ENCODE assay signal across 1 cellular context in the genomic region with DNA sequence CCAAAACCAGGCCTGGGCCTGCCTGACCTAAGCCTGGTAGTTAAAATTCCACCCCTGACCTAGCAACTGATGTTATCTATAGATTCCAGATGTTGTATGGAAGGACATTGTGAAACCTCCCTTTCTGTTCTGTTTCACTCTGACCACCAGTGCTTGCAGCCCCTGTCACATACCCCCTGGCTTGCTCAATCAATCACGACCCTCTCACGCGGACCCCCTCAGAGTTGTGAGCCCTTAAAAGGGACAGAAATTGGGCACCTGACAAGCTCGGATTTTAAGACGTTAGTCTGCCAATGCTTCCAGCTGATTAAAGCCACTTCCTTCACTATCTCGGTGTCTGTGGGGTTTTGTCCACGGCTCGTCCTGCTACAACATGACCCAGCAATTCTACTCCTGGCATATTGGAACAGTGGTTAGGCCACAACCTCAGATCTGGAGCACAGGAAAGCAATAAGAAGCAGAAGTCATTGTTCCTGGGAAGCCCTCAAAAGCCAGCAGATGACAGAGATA.
TF ChIP-seq lines count a peak whose summit lies in the region.

No MANE protein-coding gene starts in this region.

TF ChIP-seq in K562, 482 proteins besides CTCF, POLR2A, EP300 and RAD21 (continued from another document and continues in another):
- TF ChIP-seq, protein P1, sequence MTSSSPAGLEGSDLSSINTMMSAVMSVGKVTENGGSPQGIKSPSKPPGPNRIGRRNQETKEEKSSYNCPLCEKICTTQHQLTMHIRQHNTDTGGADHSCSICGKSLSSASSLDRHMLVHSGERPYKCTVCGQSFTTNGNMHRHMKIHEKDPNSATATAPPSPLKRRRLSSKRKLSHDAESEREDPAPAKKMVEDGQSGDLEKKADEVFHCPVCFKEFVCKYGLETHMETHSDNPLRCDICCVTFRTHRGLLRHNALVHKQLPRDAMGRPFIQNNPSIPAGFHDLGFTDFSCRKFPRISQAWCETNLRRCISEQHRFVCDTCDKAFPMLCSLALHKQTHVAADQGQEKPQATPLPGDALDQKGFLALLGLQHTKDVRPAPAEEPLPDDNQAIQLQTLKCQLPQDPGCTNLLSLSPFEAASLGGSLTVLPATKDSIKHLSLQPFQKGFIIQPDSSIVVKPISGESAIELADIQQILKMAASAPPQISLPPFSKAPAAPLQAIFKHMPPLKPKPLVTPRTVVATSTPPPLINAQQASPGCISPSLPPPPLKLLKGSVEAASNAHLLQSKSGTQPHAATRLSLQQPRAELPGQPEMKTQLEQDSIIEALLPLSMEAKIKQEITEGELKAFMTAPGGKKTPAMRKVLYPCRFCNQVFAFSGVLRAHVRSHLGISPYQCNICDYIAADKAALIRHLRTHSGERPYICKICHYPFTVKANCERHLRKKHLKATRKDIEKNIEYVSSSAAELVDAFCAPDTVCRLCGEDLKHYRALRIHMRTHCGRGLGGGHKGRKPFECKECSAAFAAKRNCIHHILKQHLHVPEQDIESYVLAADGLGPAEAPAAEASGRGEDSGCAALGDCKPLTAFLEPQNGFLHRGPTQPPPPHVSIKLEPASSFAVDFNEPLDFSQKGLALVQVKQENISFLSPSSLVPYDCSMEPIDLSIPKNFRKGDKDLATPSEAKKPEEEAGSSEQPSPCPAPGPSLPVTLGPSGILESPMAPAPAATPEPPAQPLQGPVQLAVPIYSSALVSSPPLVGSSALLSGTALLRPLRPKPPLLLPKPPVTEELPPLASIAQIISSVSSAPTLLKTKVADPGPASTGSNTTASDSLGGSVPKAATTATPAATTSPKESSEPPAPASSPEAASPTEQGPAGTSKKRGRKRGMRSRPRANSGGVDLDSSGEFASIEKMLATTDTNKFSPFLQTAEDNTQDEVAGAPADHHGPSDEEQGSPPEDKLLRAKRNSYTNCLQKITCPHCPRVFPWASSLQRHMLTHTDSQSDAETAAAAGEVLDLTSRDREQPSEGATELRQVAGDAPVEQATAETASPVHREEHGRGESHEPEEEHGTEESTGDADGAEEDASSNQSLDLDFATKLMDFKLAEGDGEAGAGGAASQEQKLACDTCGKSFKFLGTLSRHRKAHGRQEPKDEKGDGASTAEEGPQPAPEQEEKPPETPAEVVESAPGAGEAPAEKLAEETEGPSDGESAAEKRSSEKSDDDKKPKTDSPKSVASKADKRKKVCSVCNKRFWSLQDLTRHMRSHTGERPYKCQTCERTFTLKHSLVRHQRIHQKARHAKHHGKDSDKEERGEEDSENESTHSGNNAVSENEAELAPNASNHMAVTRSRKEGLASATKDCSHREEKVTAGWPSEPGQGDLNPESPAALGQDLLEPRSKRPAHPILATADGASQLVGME (CRISPR knock-in tag; IDR thresholded peaks at IDR 0.05) = no peak
- TF ChIP-seq WHSC1 (IDR thresholded peaks at IDR 0.05; ENCODE audit: low read length) = no peak
- TF ChIP-seq ZKSCAN1 (IDR thresholded peaks at IDR 0.05; ENCODE audit: low read depth, low read length) = no peak
- TF ChIP-seq, protein P2, sequence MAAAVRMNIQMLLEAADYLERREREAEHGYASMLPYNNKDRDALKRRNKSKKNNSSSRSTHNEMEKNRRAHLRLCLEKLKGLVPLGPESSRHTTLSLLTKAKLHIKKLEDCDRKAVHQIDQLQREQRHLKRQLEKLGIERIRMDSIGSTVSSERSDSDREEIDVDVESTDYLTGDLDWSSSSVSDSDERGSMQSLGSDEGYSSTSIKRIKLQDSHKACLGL (CRISPR knock-in tag; IDR thresholded peaks at IDR 0.05; ENCODE audit: borderline replicate concordance, poor library complexity, severe bottlenecking) = no peak
- no peak for TF ChIP-seq ETV5 (CRISPR knock-in tag; IDR thresholded peaks at IDR 0.05; ENCODE audit: low read depth)
- TF ChIP-seq ETV6 (IDR thresholded peaks at IDR 0.05; ENCODE audit: borderline replicate concordance in 1 of 2, low read depth in 2 of 2, low read length in 1 of 2) = no peak
- no peak for TF ChIP-seq ETV6 (CRISPR knock-in tag; IDR thresholded peaks at IDR 0.05; ENCODE audit: borderline replicate concordance)
- TF ChIP-seq ILF3 (IDR thresholded peaks at IDR 0.05; ENCODE audit: borderline replicate concordance) = no peak
- no peak for TF ChIP-seq ZNF311 (CRISPR knock-in tag; IDR thresholded peaks at IDR 0.05)
- peak; percentile 53; the same call in 1 of the 2 replicates for TF ChIP-seq ETV1 (tag; conservative IDR thresholded peaks at IDR 0.05; ENCODE audit: low read depth)
- TF ChIP-seq DIDO1 (tag; IDR thresholded peaks at IDR 0.05; ENCODE audit: low read depth) = no peak
- no peak for TF ChIP-seq RBM25 (IDR thresholded peaks at IDR 0.05; ENCODE audit: low read depth, low read length, severe bottlenecking)
- TF ChIP-seq HMG20A (CRISPR knock-in tag; conservative IDR thresholded peaks at IDR 0.05) = no peak
- TF ChIP-seq PCBP1 (IDR thresholded peaks at IDR 0.05; ENCODE audit: low read depth, low read length, poor library complexity, severe bottlenecking) = no peak
- no peak for TF ChIP-seq NR3C1 (CRISPR knock-in tag; IDR thresholded peaks at IDR 0.05)
- TF ChIP-seq, protein P3, sequence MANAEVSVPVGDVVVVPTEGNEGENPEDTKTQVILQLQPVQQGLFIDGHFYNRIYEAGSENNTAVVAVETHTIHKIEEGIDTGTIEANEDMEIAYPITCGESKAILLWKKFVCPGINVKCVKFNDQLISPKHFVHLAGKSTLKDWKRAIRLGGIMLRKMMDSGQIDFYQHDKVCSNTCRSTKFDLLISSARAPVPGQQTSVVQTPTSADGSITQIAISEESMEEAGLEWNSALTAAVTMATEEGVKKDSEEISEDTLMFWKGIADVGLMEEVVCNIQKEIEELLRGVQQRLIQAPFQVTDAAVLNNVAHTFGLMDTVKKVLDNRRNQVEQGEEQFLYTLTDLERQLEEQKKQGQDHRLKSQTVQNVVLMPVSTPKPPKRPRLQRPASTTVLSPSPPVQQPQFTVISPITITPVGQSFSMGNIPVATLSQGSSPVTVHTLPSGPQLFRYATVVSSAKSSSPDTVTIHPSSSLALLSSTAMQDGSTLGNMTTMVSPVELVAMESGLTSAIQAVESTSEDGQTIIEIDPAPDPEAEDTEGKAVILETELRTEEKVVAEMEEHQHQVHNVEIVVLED (CRISPR knock-in tag; IDR thresholded peaks at IDR 0.05) = no peak
- TF ChIP-seq, protein P4, sequence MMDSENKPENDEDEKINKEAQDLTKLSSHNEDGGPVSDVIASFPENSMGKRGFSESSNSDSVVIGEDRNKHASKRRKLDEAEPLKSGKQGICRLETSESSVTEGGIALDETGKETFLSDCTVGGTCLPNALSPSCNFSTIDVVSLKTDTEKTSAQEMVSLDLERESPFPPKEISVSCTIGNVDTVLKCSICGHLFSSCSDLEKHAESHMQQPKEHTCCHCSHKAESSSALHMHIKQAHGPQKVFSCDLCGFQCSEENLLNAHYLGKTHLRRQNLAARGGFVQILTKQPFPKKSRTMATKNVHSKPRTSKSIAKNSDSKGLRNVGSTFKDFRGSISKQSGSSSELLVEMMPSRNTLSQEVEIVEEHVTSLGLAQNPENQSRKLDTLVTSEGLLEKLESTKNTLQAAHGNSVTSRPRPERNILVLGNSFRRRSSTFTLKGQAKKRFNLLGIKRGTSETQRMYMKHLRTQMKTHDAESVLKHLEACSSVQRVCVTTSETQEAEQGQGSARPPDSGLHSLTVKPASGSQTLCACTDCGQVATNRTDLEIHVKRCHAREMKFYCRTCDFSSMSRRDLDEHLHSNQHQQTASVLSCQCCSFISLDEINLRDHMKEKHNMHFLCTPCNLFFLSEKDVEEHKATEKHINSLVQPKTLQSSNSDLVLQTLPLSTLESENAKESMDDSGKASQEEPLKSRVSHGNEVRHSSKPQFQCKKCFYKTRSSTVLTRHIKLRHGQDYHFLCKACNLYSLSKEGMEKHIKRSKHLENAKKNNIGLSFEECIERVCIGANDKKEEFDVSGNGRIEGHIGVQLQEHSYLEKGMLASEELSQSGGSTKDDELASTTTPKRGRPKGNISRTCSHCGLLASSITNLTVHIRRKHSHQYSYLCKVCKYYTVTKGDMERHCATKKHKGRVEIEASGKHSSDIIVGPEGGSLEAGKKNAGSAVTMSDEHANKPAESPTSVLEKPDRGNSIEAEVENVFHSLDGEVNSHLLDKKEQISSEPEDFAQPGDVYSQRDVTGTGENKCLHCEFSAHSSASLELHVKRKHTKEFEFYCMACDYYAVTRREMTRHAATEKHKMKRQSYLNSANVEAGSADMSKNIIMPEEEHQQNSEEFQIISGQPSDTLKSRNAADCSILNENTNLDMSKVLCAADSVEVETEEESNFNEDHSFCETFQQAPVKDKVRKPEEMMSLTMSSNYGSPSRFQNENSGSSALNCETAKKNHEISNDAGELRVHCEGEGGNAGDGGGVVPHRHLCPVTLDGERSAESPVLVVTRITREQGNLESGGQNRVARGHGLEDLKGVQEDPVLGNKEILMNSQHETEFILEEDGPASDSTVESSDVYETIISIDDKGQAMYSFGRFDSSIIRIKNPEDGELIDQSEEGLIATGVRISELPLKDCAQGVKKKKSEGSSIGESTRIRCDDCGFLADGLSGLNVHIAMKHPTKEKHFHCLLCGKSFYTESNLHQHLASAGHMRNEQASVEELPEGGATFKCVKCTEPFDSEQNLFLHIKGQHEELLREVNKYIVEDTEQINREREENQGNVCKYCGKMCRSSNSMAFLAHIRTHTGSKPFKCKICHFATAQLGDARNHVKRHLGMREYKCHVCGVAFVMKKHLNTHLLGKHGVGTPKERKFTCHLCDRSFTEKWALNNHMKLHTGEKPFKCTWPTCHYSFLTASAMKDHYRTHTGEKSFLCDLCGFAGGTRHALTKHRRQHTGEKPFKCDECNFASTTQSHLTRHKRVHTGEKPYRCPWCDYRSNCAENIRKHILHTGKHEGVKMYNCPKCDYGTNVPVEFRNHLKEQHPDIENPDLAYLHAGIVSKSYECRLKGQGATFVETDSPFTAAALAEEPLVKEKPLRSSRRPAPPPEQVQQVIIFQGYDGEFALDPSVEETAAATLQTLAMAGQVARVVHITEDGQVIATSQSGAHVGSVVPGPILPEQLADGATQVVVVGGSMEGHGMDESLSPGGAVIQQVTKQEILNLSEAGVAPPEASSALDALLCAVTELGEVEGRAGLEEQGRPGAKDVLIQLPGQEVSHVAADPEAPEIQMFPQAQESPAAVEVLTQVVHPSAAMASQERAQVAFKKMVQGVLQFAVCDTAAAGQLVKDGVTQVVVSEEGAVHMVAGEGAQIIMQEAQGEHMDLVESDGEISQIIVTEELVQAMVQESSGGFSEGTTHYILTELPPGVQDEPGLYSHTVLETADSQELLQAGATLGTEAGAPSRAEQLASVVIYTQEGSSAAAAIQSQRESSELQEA (IDR thresholded peaks at IDR 0.05; ENCODE audit: low read depth) = no peak
- TF ChIP-seq, protein P5, sequence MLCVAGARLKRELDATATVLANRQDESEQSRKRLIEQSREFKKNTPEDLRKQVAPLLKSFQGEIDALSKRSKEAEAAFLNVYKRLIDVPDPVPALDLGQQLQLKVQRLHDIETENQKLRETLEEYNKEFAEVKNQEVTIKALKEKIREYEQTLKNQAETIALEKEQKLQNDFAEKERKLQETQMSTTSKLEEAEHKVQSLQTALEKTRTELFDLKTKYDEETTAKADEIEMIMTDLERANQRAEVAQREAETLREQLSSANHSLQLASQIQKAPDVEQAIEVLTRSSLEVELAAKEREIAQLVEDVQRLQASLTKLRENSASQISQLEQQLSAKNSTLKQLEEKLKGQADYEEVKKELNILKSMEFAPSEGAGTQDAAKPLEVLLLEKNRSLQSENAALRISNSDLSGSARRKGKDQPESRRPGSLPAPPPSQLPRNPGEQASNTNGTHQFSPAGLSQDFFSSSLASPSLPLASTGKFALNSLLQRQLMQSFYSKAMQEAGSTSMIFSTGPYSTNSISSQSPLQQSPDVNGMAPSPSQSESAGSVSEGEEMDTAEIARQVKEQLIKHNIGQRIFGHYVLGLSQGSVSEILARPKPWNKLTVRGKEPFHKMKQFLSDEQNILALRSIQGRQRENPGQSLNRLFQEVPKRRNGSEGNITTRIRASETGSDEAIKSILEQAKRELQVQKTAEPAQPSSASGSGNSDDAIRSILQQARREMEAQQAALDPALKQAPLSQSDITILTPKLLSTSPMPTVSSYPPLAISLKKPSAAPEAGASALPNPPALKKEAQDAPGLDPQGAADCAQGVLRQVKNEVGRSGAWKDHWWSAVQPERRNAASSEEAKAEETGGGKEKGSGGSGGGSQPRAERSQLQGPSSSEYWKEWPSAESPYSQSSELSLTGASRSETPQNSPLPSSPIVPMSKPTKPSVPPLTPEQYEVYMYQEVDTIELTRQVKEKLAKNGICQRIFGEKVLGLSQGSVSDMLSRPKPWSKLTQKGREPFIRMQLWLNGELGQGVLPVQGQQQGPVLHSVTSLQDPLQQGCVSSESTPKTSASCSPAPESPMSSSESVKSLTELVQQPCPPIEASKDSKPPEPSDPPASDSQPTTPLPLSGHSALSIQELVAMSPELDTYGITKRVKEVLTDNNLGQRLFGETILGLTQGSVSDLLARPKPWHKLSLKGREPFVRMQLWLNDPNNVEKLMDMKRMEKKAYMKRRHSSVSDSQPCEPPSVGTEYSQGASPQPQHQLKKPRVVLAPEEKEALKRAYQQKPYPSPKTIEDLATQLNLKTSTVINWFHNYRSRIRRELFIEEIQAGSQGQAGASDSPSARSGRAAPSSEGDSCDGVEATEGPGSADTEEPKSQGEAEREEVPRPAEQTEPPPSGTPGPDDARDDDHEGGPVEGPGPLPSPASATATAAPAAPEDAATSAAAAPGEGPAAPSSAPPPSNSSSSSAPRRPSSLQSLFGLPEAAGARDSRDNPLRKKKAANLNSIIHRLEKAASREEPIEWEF (CRISPR knock-in tag; IDR thresholded peaks at IDR 0.05) = no peak
- TF ChIP-seq SIN3A (IDR thresholded peaks at IDR 0.05; ENCODE audit: borderline replicate concordance in 2 of 2, control insufficient read depth in 1 of 2, low read depth in 2 of 2, low read length in 2 of 2) = no peak
- TF ChIP-seq, protein P6, sequence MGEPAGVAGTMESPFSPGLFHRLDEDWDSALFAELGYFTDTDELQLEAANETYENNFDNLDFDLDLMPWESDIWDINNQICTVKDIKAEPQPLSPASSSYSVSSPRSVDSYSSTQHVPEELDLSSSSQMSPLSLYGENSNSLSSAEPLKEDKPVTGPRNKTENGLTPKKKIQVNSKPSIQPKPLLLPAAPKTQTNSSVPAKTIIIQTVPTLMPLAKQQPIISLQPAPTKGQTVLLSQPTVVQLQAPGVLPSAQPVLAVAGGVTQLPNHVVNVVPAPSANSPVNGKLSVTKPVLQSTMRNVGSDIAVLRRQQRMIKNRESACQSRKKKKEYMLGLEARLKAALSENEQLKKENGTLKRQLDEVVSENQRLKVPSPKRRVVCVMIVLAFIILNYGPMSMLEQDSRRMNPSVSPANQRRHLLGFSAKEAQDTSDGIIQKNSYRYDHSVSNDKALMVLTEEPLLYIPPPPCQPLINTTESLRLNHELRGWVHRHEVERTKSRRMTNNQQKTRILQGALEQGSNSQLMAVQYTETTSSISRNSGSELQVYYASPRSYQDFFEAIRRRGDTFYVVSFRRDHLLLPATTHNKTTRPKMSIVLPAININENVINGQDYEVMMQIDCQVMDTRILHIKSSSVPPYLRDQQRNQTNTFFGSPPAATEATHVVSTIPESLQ (CRISPR knock-in tag; IDR thresholded peaks at IDR 0.05) = no peak
- TF ChIP-seq NFYB (IDR thresholded peaks at IDR 0.05; ENCODE audit: extremely low read depth, insufficient read length) = no peak
- TF ChIP-seq NFATC3 (IDR thresholded peaks at IDR 0.05) = no peak
- TF ChIP-seq THRAP3 (IDR thresholded peaks at IDR 0.05; ENCODE audit: borderline replicate concordance) = no peak
- TF ChIP-seq, protein P7, sequence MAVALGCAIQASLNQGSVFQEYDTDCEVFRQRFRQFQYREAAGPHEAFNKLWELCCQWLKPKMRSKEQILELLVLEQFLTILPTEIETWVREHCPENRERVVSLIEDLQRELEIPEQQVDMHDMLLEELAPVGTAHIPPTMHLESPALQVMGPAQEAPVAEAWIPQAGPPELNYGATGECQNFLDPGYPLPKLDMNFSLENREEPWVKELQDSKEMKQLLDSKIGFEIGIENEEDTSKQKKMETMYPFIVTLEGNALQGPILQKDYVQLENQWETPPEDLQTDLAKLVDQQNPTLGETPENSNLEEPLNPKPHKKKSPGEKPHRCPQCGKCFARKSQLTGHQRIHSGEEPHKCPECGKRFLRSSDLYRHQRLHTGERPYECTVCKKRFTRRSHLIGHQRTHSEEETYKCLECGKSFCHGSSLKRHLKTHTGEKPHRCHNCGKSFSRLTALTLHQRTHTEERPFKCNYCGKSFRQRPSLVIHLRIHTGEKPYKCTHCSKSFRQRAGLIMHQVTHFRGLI (CRISPR knock-in tag; IDR thresholded peaks at IDR 0.05) = no peak
- TF ChIP-seq TAF9B (IDR thresholded peaks at IDR 0.05; ENCODE audit: partially characterized antibody) = no peak
- TF ChIP-seq ZNF57 (CRISPR knock-in tag; IDR thresholded peaks at IDR 0.05) = no peak
